11 cellular contexts compared by ENCODE assay signal in the genomic region with DNA sequence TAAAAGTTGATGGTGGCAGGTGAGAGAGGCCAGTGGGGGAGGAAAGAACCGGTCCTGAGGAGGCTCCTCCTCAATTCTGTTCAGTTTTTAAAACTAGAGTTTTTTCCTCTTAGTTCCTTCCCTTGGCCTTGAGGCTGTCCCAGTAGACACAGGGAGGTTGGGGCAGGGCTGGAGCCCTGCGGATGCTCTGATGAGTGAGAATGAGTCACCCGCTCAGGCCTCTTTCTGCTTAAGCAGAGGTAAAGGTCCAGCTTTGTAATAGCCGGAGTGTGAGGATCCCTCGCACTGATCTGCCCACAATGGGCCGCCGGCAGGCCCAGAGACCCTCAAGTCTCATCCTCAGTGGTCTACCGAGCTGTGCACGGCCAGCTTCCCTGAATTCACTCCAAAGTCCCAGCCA. TPM values are rescaled to one million over a fixed set of nuclear protein-coding genes. Genes with fewer than 3 reads are reported as not detected.
DNase-seq lines count a peak whose midpoint lies in the region; TF ChIP-seq lines count a peak whose summit lies in the region.
"Had no signal": no experiment of that assay in that cellular context is flagged by ENCODE, and none has a peak within 500 bp of the region (broad histone marks: within the 10 kb centered on the region; RNA-seq: fewer than 3 reads in every experiment).

No MANE protein-coding gene starts in this region.

- peaks cover 11% of the 10 kb centered on the region for H3K4me1 ChIP-seq in smooth muscle cell (ENCODE audit: low read depth)

- 63% methylated on average over 9 of the region's 9 CpGs for WGBS in smooth muscle cell (ENCODE audit: low lambda C conversion rate)

- no peaks in the 10 kb centered on the region for H3K79me2 ChIP-seq in smooth muscle cell (ENCODE audit: low read depth)

- no peaks in the 10 kb centered on the region for H3K36me3 ChIP-seq in smooth muscle cell (ENCODE audit: low read depth)
- H3K36me3 ChIP-seq: stomach had no signal

- TF ChIP-seq CTCF in fibroblast of pulmonary artery (IDR thresholded peaks at IDR 0.05; ENCODE audit: low read length, missing control alignments), result no peak
- no peak for TF ChIP-seq CTCF in smooth muscle cell (IDR thresholded peaks at IDR 0.05; ENCODE audit: borderline replicate concordance, insufficient read depth, poor library complexity, severe bottlenecking)

- no peak overlapping the region for H3K9ac ChIP-seq in smooth muscle cell (ENCODE audit: low read depth)

- H2AFZ ChIP-seq in smooth muscle cell (ENCODE audit: low read depth), result no peak overlapping the region

- DNase-seq in HCEC 1CT (peak; percentile 89), SW480 (ENCODE audit: low spot score) (peak; percentile 52), fibroblast of pulmonary artery (ENCODE audit: low read depth) (peak; percentile 69), smooth muscle cell (lab: John Stamatoyannopoulos, UW; ENCODE audit: unreplicated experiment) (no peak), NOMO-1 treated with DMSO at 0.1 percent for 48 hours (lab: John Stamatoyannopoulos, UW; ENCODE audit: unreplicated experiment) (no peak), hypothalamus (lab: John Stamatoyannopoulos, UW) (no peak), COLO829 (ENCODE audit: low spot score) (no peak)
- DNase-seq in activated CD4-positive, CD25-positive, alpha-beta regulatory T cell treated with anti-CD3 and anti-CD28 coated beads, Interleukin-2, amount 50 U/mL, for 72 hours, result no peak
- DNase-seq: NCI-H510A, stomach, T-cell had no signal

- H3K27ac ChIP-seq in smooth muscle cell (ENCODE audit: low read depth), result peak overlapping the region; percentile 92

- H3K4me3 ChIP-seq in fibroblast of pulmonary artery (replicated peaks; ENCODE audit: low read depth, low read length), result no peak overlapping the region
- H3K4me3 ChIP-seq in smooth muscle cell, result no peak overlapping the region
- H3K4me3 ChIP-seq: stomach had no signal

- H3K4me2 ChIP-seq in smooth muscle cell, result peak overlapping the region; percentile 1

- no peaks in the 10 kb centered on the region for H4K20me1 ChIP-seq in smooth muscle cell (ENCODE audit: low read depth)

- no peaks in the 10 kb centered on the region for H3K27me3 ChIP-seq in smooth muscle cell (ENCODE audit: low read depth)
- H3K27me3 ChIP-seq: stomach had no signal

- H3F3A ChIP-seq in smooth muscle cell (ENCODE audit: low read depth), result peaks cover 10% of the 10 kb centered on the region

- H3K9me3 ChIP-seq in smooth muscle cell (replicated peaks; ENCODE audit: low read depth), result no peaks in the 10 kb centered on the region
- H3K9me3 ChIP-seq: stomach had no signal

RNA-seq across cellular contexts. Expression of a gene that starts 49.6 kb away (rescaled TPM):
- total RNA-seq in smooth muscle cell, result 89.5 and 101 TPM in 2 replicates
- polyA plus RNA-seq in smooth muscle cell, result 40.3 and 44.5 TPM in 2 replicates

Comparison
In these comparisons a context has a peak if more than half of its experiments do, and no peak if none do; other contexts are left out.
1. DNase-seq: peak in HCEC 1CT (single experiment), SW480 (single experiment) and fibroblast of pulmonary artery (single experiment); none in smooth muscle cell (single experiment), NOMO-1 treated with DMSO at 0.1 percent for 48 hours (single experiment), hypothalamus (0 of 51), activated CD4-positive, CD25-positive, alpha-beta regulatory T cell treated with anti-CD3 and anti-CD28 coated beads, Interleukin-2, amount 50 U/mL, for 72 hours (single experiment) and COLO829 (single experiment).